10 cellular contexts compared by ENCODE assay signal in the genomic region with DNA sequence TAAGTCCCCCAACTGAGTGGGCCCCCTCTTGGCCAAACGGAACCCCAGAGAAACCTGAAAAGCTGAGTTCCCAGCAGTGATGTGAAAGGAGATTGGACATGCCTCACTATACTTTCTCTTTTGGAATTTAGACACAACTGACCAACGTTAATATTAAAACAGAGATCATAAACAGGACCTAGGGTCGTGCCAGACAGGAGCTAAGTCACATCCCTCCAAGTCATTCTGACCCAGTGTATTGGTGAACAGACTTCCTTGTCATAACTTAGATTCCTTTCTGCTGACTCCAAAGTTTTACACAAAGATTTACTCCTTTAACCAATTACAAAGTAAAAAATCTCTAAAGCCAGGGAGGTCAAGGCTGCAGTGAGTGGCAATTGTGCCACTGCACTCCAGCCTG. TPM values are rescaled to one million over a fixed set of nuclear protein-coding genes. Genes with fewer than 3 reads are reported as not detected.
A peak's percentile ranks its signal among the peaks of the same experiment; 100 is the strongest.
DNase-seq lines count a peak whose midpoint lies in the region; ATAC-seq and TF ChIP-seq lines count a peak whose summit lies in the region.
"Had no signal": no experiment of that assay in that cellular context is flagged by ENCODE, and none has a peak within 500 bp of the region (broad histone marks: within the 10 kb centered on the region; RNA-seq: fewer than 3 reads in every experiment).

No MANE protein-coding gene starts in this region.

- no peak overlapping the region for H3K9ac ChIP-seq in mammary epithelial cell (ENCODE audit: insufficient read depth, low read length)

- dilution Hi-C loops in mammary epithelial cell (cut with HindIII; ENCODE audit: low sequenced_read_pairs) = no loop called here

- no TSS peak for BruUV-seq in mammary epithelial cell (replicated peaks; lab: Mats Ljungman, UMichigan)

- intact Hi-C loops in mammary epithelial cell (cut with micrococcal nuclease) = no loop called here
- intact Hi-C loops in breast epithelium (cut with DNase I; ENCODE audit: low total_unique reads) = no loop called here
- intact Hi-C loops in posterior cingulate gyrus (cut with DNase I) = no loop called here

- WGBS in mammary epithelial cell (ENCODE audit: low coverage, missing lambda C conversion rate) = 38% methylated on average over 3 of the region's 3 CpGs

- TF ChIP-seq CTCF in mammary epithelial cell (conservative IDR thresholded peaks at IDR 0.05 in 1 of 2, IDR thresholded peaks at IDR 0.05 in 1 of 2; ENCODE audit: extremely low read depth in 1 of 2, insufficient read depth in 1 of 2, low read depth in 1 of 2, low read length in 2 of 2) (no peak), breast epithelium (IDR thresholded peaks at IDR 0.05) (no peak)

- TF ChIP-seq POLR2A in breast epithelium (IDR thresholded peaks at IDR 0.05) = no peak

- no peak overlapping the region for H3K4me2 ChIP-seq in mammary epithelial cell (ENCODE audit: insufficient read depth, low read depth, low read length)

- peaks cover 4% of the 10 kb centered on the region for H3K79me2 ChIP-seq in mammary epithelial cell (ENCODE audit: insufficient read depth, low read length)

- peak; percentile 20 for DNase-seq in mammary epithelial cell
- no peak for DNase-seq in breast epithelium (ENCODE audit: low spot score in 2 of 2)
- peak; percentile 30 for DNase-seq in fibroblast of gingiva (ENCODE audit: low read depth)
- DNase-seq in stimulated activated effector memory CD8-positive, alpha-beta T cell treated with anti-CD3 and anti-CD28 coated beads, Interleukin-12 subunit alpha, Interleukin-12 subunit beta, amount 100 ng/mL, for 72 hours (ENCODE audit: low spot score in 2 of 2) = no peak
- DNase-seq in posterior cingulate gyrus = no peak
- no peak for DNase-seq in NCI-H1092 treated with DMSO at 0.1 percent for 48 hours (lab: John Stamatoyannopoulos, UW)

- H3K4me3 Mint-ChIP-seq in stimulated activated effector memory CD8-positive, alpha-beta T cell treated with anti-CD3 and anti-CD28 coated beads, Interleukin-12 subunit alpha, Interleukin-12 subunit beta, amount 100 ng/mL, for 72 hours = peak overlapping the region; percentile 38
- H3K4me3 Mint-ChIP-seq: brain had no signal

- no peak overlapping the region for H3K4me3 ChIP-seq in mammary epithelial cell (replicated peaks in 1 of 3; ENCODE audit: insufficient read depth in 1 of 3, low read depth in 2 of 3, low read length in 3 of 3)
- H3K4me3 ChIP-seq in breast epithelium = no peak overlapping the region
- H3K4me3 ChIP-seq: suprapubic skin had no signal

- H3K36me3 ChIP-seq in mammary epithelial cell (ENCODE audit: insufficient read depth, low read length) (peaks cover 3% of the 10 kb centered on the region), breast epithelium (no peaks in the 10 kb centered on the region)

- H3K4me1 ChIP-seq in mammary epithelial cell (ENCODE audit: insufficient read depth, low read length) (peaks cover 17% of the 10 kb centered on the region), breast epithelium (no peaks in the 10 kb centered on the region)
- H3K4me1 ChIP-seq: suprapubic skin had no signal

- CTCF ChIA-PET in mammary epithelial cell (lab: Charles Lee; ENCODE audit: low non-redundant PET) = no interaction called here

- H3K27me3 ChIP-seq in mammary epithelial cell (ENCODE audit: insufficient read depth, low read length) (no peaks in the 10 kb centered on the region), breast epithelium (no peaks in the 10 kb centered on the region)
- H3K27me3 ChIP-seq: suprapubic skin had no signal

- peak overlapping the region; percentile 80 for H3K27ac Mint-ChIP-seq in stimulated activated effector memory CD8-positive, alpha-beta T cell treated with anti-CD3 and anti-CD28 coated beads, Interleukin-12 subunit alpha, Interleukin-12 subunit beta, amount 100 ng/mL, for 72 hours

- no peak overlapping the region for H2AFZ ChIP-seq in mammary epithelial cell (ENCODE audit: low read depth, low read length)

- no peaks in the 10 kb centered on the region for H4K20me1 ChIP-seq in mammary epithelial cell (ENCODE audit: insufficient read depth, low read length)

- H3K4me1 Mint-ChIP-seq in stimulated activated effector memory CD8-positive, alpha-beta T cell treated with anti-CD3 and anti-CD28 coated beads, Interleukin-12 subunit alpha, Interleukin-12 subunit beta, amount 100 ng/mL, for 72 hours = peaks cover 48% of the 10 kb centered on the region

- H3K27ac ChIP-seq in mammary epithelial cell (ENCODE audit: insufficient read depth, low read depth, low read length) (no peak overlapping the region), breast epithelium (no peak overlapping the region)
- H3K27ac ChIP-seq: suprapubic skin had no signal

- in situ Hi-C loops in mammary epithelial cell (cut with MboI; ENCODE audit: low sequenced_read_pairs in 2 of 2) = no loop called here

- ATAC-seq in SK-N-SH treated with all-trans-retinoic acid at 6 μM for 48 hours = peak; percentile 93
- no peak for ATAC-seq in stimulated activated effector memory CD8-positive, alpha-beta T cell treated with anti-CD3 and anti-CD28 coated beads, Interleukin-12 subunit alpha, Interleukin-12 subunit beta, amount 100 ng/mL, for 72 hours
- ATAC-seq in HG03097 (IDR thresholded peaks at IDR 0.05; ENCODE audit: low FRiP score, unreplicated experiment) = no peak

- peaks cover 61% of the 10 kb centered on the region for H3K36me3 Mint-ChIP-seq in stimulated activated effector memory CD8-positive, alpha-beta T cell treated with anti-CD3 and anti-CD28 coated beads, Interleukin-12 subunit alpha, Interleukin-12 subunit beta, amount 100 ng/mL, for 72 hours

- H3K9me3 Mint-ChIP-seq in stimulated activated effector memory CD8-positive, alpha-beta T cell treated with anti-CD3 and anti-CD28 coated beads, Interleukin-12 subunit alpha, Interleukin-12 subunit beta, amount 100 ng/mL, for 72 hours = peaks cover under 1% of the 10 kb centered on the region

- no peaks in the 10 kb centered on the region for H3K9me3 ChIP-seq in mammary epithelial cell (replicated peaks; ENCODE audit: insufficient read depth, low read length)
- no peaks in the 10 kb centered on the region for H3K9me3 ChIP-seq in breast epithelium
- H3K9me3 ChIP-seq: suprapubic skin had no signal

TF ChIP-seq in SK-N-SH treated with all-trans-retinoic acid at 6 μM for 48 hours, 23 proteins besides CTCF, POLR2A, EP300 and RAD21 (continues in another document):
- TF ChIP-seq PPARA (CRISPR knock-in tag; IDR thresholded peaks at IDR 0.05; ENCODE audit: borderline replicate concordance) (no peak), TOX (CRISPR knock-in tag; IDR thresholded peaks at IDR 0.05; ENCODE audit: borderline replicate concordance) (no peak), TCF4 (CRISPR knock-in tag; IDR thresholded peaks at IDR 0.05; ENCODE audit: borderline replicate concordance) (no peak), OSR1 (CRISPR knock-in tag; IDR thresholded peaks at IDR 0.05) (no peak), ZNF565 (CRISPR knock-in tag; conservative IDR thresholded peaks at IDR 0.05; ENCODE audit: low read depth) (no peak), ZFP3 (CRISPR knock-in tag; IDR thresholded peaks at IDR 0.05) (no peak), BACH2 (CRISPR knock-in tag; IDR thresholded peaks at IDR 0.05; ENCODE audit: borderline replicate concordance) (no peak), ZFP30 (CRISPR knock-in tag; IDR thresholded peaks at IDR 0.05) (no peak), GLIS3 (CRISPR knock-in tag; IDR thresholded peaks at IDR 0.05) (no peak), ISL1 (CRISPR knock-in tag; IDR thresholded peaks at IDR 0.05) (no peak), CSRNP3 (CRISPR knock-in tag; IDR thresholded peaks at IDR 0.05) (no peak)
- TF ChIP-seq, protein P1, sequence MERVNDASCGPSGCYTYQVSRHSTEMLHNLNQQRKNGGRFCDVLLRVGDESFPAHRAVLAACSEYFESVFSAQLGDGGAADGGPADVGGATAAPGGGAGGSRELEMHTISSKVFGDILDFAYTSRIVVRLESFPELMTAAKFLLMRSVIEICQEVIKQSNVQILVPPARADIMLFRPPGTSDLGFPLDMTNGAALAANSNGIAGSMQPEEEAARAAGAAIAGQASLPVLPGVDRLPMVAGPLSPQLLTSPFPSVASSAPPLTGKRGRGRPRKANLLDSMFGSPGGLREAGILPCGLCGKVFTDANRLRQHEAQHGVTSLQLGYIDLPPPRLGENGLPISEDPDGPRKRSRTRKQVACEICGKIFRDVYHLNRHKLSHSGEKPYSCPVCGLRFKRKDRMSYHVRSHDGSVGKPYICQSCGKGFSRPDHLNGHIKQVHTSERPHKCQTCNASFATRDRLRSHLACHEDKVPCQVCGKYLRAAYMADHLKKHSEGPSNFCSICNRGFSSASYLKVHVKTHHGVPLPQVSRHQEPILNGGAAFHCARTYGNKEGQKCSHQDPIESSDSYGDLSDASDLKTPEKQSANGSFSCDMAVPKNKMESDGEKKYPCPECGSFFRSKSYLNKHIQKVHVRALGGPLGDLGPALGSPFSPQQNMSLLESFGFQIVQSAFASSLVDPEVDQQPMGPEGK (CRISPR knock-in tag; IDR thresholded peaks at IDR 0.05; ENCODE audit: borderline replicate concordance) = no peak
- TF ChIP-seq, protein P2, sequence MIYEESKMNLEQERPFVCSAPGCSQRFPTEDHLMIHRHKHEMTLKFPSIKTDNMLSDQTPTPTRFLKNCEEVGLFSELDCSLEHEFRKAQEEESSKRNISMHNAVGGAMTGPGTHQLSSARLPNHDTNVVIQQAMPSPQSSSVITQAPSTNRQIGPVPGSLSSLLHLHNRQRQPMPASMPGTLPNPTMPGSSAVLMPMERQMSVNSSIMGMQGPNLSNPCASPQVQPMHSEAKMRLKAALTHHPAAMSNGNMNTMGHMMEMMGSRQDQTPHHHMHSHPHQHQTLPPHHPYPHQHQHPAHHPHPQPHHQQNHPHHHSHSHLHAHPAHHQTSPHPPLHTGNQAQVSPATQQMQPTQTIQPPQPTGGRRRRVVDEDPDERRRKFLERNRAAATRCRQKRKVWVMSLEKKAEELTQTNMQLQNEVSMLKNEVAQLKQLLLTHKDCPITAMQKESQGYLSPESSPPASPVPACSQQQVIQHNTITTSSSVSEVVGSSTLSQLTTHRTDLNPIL (CRISPR knock-in tag; IDR thresholded peaks at IDR 0.05; ENCODE audit: low read depth) = no peak

RNA-seq across cellular contexts. Expression of gene UXS1, which starts 46.9 kb away (rescaled TPM):
- total RNA-seq in mammary epithelial cell = 10 to 100 TPM; 43.8 to 65.3 TPM
- polyA plus RNA-seq in mammary epithelial cell = 66.7 TPM
- 38.4 TPM for polyA minus RNA-seq in mammary epithelial cell
- total RNA-seq in breast epithelium = 10 to 100 TPM; 17.9 to 38.1 (median 30.5) TPM

Comparison
In these comparisons a context has a peak if more than half of its experiments do, and no peak if none do; other contexts are left out.
1. DNase-seq: peak in mammary epithelial cell (single experiment) and fibroblast of gingiva (single experiment); none in breast epithelium (0 of 2), stimulated activated effector memory CD8-positive, alpha-beta T cell treated with anti-CD3 and anti-CD28 coated beads, Interleukin-12 subunit alpha, Interleukin-12 subunit beta, amount 100 ng/mL, for 72 hours (0 of 2), posterior cingulate gyrus (0 of 10) and NCI-H1092 treated with DMSO at 0.1 percent for 48 hours (single experiment).